Comparison of ENCODE assay signal across 11 cellular contexts in the genomic region with DNA sequence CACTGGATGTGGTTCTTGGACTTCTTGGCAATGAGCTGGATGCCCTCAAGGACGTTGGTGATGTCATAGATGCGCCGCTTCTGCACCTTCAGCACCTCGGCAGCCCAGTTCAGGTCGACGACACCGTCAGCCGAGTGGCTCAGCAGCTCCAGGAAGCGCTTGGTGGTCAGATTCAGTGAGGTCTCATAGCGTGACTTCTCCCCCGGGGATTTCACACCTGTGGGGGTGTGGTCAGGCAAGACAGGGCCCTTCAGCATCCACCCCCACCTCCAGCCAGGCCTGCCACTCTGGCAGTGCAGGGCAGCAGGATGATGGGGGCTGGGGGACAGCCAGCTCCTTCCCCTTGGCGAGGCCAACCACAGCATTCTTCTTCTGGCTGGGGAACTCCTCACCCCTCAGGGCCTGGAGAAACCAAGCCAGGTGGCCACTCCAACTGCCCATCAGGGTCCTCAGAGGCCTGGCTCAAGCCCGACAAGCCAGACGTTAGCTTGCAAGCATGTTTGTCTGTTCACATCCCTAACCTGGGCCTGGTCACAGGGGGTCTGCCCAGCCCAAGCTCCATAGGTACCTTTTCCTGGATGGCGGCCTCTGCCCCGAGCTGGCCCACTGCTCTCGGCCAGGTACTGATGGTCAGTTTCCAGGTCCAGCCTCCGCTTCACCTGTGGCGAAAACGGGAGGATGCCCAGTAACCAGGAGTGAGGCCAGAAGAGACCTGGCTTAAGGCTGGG.
DNase-seq lines count a peak whose midpoint lies in the region; ATAC-seq lines count a peak whose summit lies in the region.
"Had no signal": no experiment of that assay in that cellular context is flagged by ENCODE, and none has a peak within 500 bp of the region (broad histone marks: within the 10 kb centered on the region; RNA-seq: fewer than 3 reads in every experiment).

No MANE protein-coding gene starts in this region.

- peaks cover 90% of the 10 kb centered on the region for H3K4me1 Mint-ChIP-seq in activated naive CD4-positive, alpha-beta T cell treated with anti-CD3 and anti-CD28 coated beads, Interleukin-2, amount 10 ng/mL, durations not matched to agents 7 days and 5 days

- no peaks in the 10 kb centered on the region for H3K9me3 Mint-ChIP-seq in activated naive CD4-positive, alpha-beta T cell treated with anti-CD3 and anti-CD28 coated beads, Interleukin-2, amount 10 ng/mL, durations not matched to agents 7 days and 5 days
- H3K9me3 Mint-ChIP-seq: dendritic cell treated with granulocyte-macrophage colony-stimulating factor and Interleukin-4, amounts not matched to agents 40 ng/mL and 50 ng/mL, for 4 days had no signal

- ATAC-seq in GM19035 (IDR thresholded peaks at IDR 0.05; ENCODE audit: unreplicated experiment) (peak; percentile 52), HG03354 (IDR thresholded peaks at IDR 0.05; ENCODE audit: poor library complexity, severe bottlenecking, unreplicated experiment) (peak; percentile 75), HG02852 (IDR thresholded peaks at IDR 0.05; ENCODE audit: unreplicated experiment) (no peak)

- CTCF ChIA-PET in activated naive CD4-positive, alpha-beta T cell treated with anti-CD3 and anti-CD28 coated beads, Interleukin-2, amount 10 ng/mL, durations not matched to agents 7 days and 5 days (lab: Charles Lee), result interaction anchor here (1.2 to 5.2 kb wide), 3 partner anchors 10 to 52 kb away, joined by 4 to 43 read pairs (median 7); a partner anchor contains a TSS

- H3K27ac Mint-ChIP-seq in activated naive CD4-positive, alpha-beta T cell treated with anti-CD3 and anti-CD28 coated beads, Interleukin-2, amount 10 ng/mL, durations not matched to agents 7 days and 5 days, result peak overlapping the region; percentile 95
- H3K27ac Mint-ChIP-seq: dendritic cell treated with granulocyte-macrophage colony-stimulating factor and Interleukin-4, amounts not matched to agents 40 ng/mL and 50 ng/mL, for 4 days had no signal

- H3K4me3 Mint-ChIP-seq in activated naive CD4-positive, alpha-beta T cell treated with anti-CD3 and anti-CD28 coated beads, Interleukin-2, amount 10 ng/mL, durations not matched to agents 7 days and 5 days, result peak overlapping the region; percentile 47
- H3K4me3 Mint-ChIP-seq: dendritic cell treated with granulocyte-macrophage colony-stimulating factor and Interleukin-4, amounts not matched to agents 40 ng/mL and 50 ng/mL, for 4 days had no signal

- no peaks in the 10 kb centered on the region for H3K27me3 Mint-ChIP-seq in activated naive CD4-positive, alpha-beta T cell treated with anti-CD3 and anti-CD28 coated beads, Interleukin-2, amount 10 ng/mL, durations not matched to agents 7 days and 5 days

- peaks cover 66% of the 10 kb centered on the region for H3K36me3 Mint-ChIP-seq in activated naive CD4-positive, alpha-beta T cell treated with anti-CD3 and anti-CD28 coated beads, Interleukin-2, amount 10 ng/mL, durations not matched to agents 7 days and 5 days

- DNase-seq in 8988T (peak; percentile 20), CD1c-positive myeloid dendritic cell (ENCODE audit: extremely low spot score) (no peak), midbrain (lab: John Stamatoyannopoulos, UW) (no peak), GDM1 (lab: John Stamatoyannopoulos, UW) (no peak)
- peak; percentile 68 for DNase-seq in activated naive CD4-positive, alpha-beta T cell treated with anti-CD3 and anti-CD28 coated beads, Interleukin-2, amount 10 ng/mL, durations not matched to agents 7 days and 5 days
- DNase-seq: kidney glomerular epithelial cell, NCI-H2029 had no signal

Comparison
In these comparisons a context has a peak if more than half of its experiments do, and no peak if none do; other contexts are left out.
1. DNase-seq: peak in 8988T (single experiment) and activated naive CD4-positive, alpha-beta T cell treated with anti-CD3 and anti-CD28 coated beads, Interleukin-2, amount 10 ng/mL, durations not matched to agents 7 days and 5 days (single experiment); none in CD1c-positive myeloid dendritic cell (single experiment), midbrain (single experiment) and GDM1 (single experiment).